ENCODE assay signal across 21 cellular contexts in the genomic region with DNA sequence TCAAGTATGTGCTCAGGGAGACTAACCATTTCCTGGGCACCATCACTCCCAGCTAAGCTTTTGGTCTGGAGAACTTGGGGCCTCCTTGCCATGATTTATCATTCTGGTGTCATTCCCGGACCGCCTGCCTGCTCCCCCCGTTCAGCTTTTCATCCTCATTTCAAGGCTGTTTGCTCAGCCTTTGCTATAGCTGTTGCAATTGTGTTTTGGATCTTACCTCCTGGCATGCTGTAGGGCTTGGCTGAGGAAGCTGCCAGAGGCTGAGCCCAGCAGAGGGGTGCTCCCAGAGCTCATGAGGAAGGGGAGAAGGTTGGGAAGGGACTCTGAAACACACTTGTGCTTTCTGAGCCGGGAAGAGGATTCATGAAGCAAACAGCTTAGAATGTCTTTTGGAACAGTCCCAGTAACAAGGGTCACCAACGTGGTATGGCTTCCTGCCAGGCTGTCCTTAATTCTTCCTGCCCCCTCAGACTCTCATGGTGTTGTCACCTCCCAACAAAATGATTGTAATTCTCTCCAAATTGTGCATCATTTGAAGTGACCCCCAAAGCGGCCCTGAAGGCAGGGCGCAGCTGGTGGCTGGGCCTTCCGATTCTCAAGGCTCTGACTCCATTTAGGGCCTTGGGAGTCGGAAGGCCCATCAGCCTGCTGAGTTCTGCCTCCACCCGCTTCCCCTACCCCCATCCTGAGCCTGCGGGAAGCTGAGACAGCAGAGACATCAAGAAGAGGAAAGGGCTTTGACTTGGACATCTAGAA.
DNase-seq lines count a peak whose midpoint lies in the region; ATAC-seq and TF ChIP-seq lines count a peak whose summit lies in the region.
"Had no signal": no experiment of that assay in that cellular context is flagged by ENCODE, and none has a peak within 500 bp of the region (broad histone marks: within the 10 kb centered on the region; RNA-seq: fewer than 3 reads in every experiment).

No MANE protein-coding gene starts in this region.

- CTCF ChIA-PET in mammary epithelial cell (lab: Charles Lee; ENCODE audit: low non-redundant PET) = no interaction called here

- BruUV-seq in mammary epithelial cell (replicated peaks; lab: Mats Ljungman, UMichigan) = no TSS peak

- H3K27me3 Mint-ChIP-seq in activated T-helper 1 cell treated with anti-CD3 and anti-CD28 coated beads, Interleukin-12 subunit alpha, Interleukin-12 subunit beta, Interleukin-2, Interleukin-4 antibody, amounts not matched to agents 30 ng/mL and 10 ng/mL and 1 ng/mL, durations not matched to agents 14 hours and 24 hours and 36 hours (ENCODE audit: insufficient read depth) = peaks cover 1% of the 10 kb centered on the region

- H4K20me1 ChIP-seq in mammary epithelial cell (ENCODE audit: insufficient read depth, low read length) = no peaks in the 10 kb centered on the region

- H3K9me3 ChIP-seq in mammary epithelial cell (replicated peaks; ENCODE audit: insufficient read depth, low read length) (no peaks in the 10 kb centered on the region), skeletal muscle satellite cell (replicated peaks; ENCODE audit: low read length) (no peaks in the 10 kb centered on the region)
- H3K9me3 ChIP-seq: esophagus squamous epithelium, SK-N-SH had no signal

- peaks cover 6% of the 10 kb centered on the region for H3K9me3 Mint-ChIP-seq in activated T-helper 1 cell treated with anti-CD3 and anti-CD28 coated beads, Interleukin-12 subunit alpha, Interleukin-12 subunit beta, Interleukin-2, Interleukin-4 antibody, amounts not matched to agents 30 ng/mL and 10 ng/mL and 1 ng/mL, durations not matched to agents 14 hours and 24 hours and 36 hours
- H3K9me3 Mint-ChIP-seq: GM23338 had no signal

- no peaks in the 10 kb centered on the region for H3K79me2 ChIP-seq in mammary epithelial cell (ENCODE audit: insufficient read depth, low read length)

- H3K4me1 ChIP-seq in mammary epithelial cell (ENCODE audit: insufficient read depth, low read length) (peaks cover 44% of the 10 kb centered on the region), skeletal muscle satellite cell (ENCODE audit: control insufficient read depth, insufficient read depth, low read length) (peaks cover 18% of the 10 kb centered on the region)

- no peak overlapping the region for H3K27ac ChIP-seq in mammary epithelial cell (ENCODE audit: insufficient read depth, low read depth, low read length)
- H3K27ac ChIP-seq: esophagus squamous epithelium had no signal

- H3K4me1 Mint-ChIP-seq in activated T-helper 1 cell treated with anti-CD3 and anti-CD28 coated beads, Interleukin-12 subunit alpha, Interleukin-12 subunit beta, Interleukin-2, Interleukin-4 antibody, amounts not matched to agents 30 ng/mL and 10 ng/mL and 1 ng/mL, durations not matched to agents 14 hours and 24 hours and 36 hours (ENCODE audit: low read depth) = peaks cover 15% of the 10 kb centered on the region
- H3K4me1 Mint-ChIP-seq: central memory CD8-positive, alpha-beta T cell; GM23338 had no signal

- DNase-seq in M059J (ENCODE audit: low read depth) (peak; percentile 41), mammary epithelial cell (no peak), medulla oblongata (ENCODE audit: extremely low spot score) (peak; percentile 28), SK-N-DZ (ENCODE audit: low spot score) (no peak)
- no peak for DNase-seq in activated T-helper 1 cell treated with anti-CD3 and anti-CD28 coated beads, Interleukin-12 subunit alpha, Interleukin-12 subunit beta, Interleukin-2, Interleukin-4 antibody, amounts not matched to agents 30 ng/mL and 10 ng/mL and 1 ng/mL, durations not matched to agents 14 hours and 24 hours and 36 hours (ENCODE audit: low spot score)
- no peak for DNase-seq in stimulated activated CD4-positive, alpha-beta T cell treated with anti-CD3 and anti-CD28 coated beads, Interleukin-4, amount 100 ng/mL, for 1 hour
- DNase-seq: activated CD4-positive, alpha-beta T cell treated with anti-CD3 and anti-CD28 coated beads, Interleukin-2, amount 50 U/mL, for 4 hours; AML-193; CD8-positive, alpha-beta memory T cell; effector CD8-positive, alpha-beta T cell; esophagus squamous epithelium; KG1; NCI-H1930; NCI-H524 treated with DMSO at 0.1 percent for 48 hours; RPMI8226; SK-N-SH had no signal

- no peak for TF ChIP-seq CTCF in mammary epithelial cell (conservative IDR thresholded peaks at IDR 0.05 in 1 of 2, IDR thresholded peaks at IDR 0.05 in 1 of 2; ENCODE audit: extremely low read depth in 1 of 2, insufficient read depth in 1 of 2, low read depth in 1 of 2, low read length in 2 of 2)

- in situ Hi-C loops in mammary epithelial cell (cut with MboI; ENCODE audit: low sequenced_read_pairs in 2 of 2) = no loop called here

- peak overlapping the region; percentile 10 for H2AFZ ChIP-seq in mammary epithelial cell (ENCODE audit: low read depth, low read length)
- H2AFZ ChIP-seq: GM23338 had no signal

- dilution Hi-C loops in mammary epithelial cell (cut with HindIII; ENCODE audit: low sequenced_read_pairs) = loop anchor here (5.0 kb wide), 1 partner anchor 67 kb away; no protein-coding TSS in a partner anchor

- no peak overlapping the region for H3K27ac Mint-ChIP-seq in activated T-helper 1 cell treated with anti-CD3 and anti-CD28 coated beads, Interleukin-12 subunit alpha, Interleukin-12 subunit beta, Interleukin-2, Interleukin-4 antibody, amounts not matched to agents 30 ng/mL and 10 ng/mL and 1 ng/mL, durations not matched to agents 14 hours and 24 hours and 36 hours
- H3K27ac Mint-ChIP-seq: CD8-positive, alpha-beta memory T cell; GM23338; T-helper 2 cell treated with Interferon-gamma antibody and Interleukin-4, amounts not matched to agents 5 μg/mL and 100 μg/mL, for 36 hours had no signal

- no peak overlapping the region for H3K4me3 ChIP-seq in mammary epithelial cell (replicated peaks in 1 of 3; ENCODE audit: insufficient read depth in 1 of 3, low read depth in 2 of 3, low read length in 3 of 3)
- H3K4me3 ChIP-seq in skeletal muscle satellite cell (ENCODE audit: low read length) = no peak overlapping the region
- H3K4me3 ChIP-seq: esophagus squamous epithelium, GM23338 had no signal

- intact Hi-C loops in mammary epithelial cell (cut with micrococcal nuclease) = no loop called here
- intact Hi-C loops in activated T-helper 1 cell treated with anti-CD3 and anti-CD28 coated beads, Interleukin-12 subunit alpha, Interleukin-12 subunit beta, Interleukin-2, Interleukin-4 antibody, amounts not matched to agents 30 ng/mL and 10 ng/mL and 1 ng/mL, durations not matched to agents 14 hours and 24 hours and 36 hours (cut with micrococcal nuclease) = no loop called here

- H3K4me2 ChIP-seq in mammary epithelial cell (ENCODE audit: insufficient read depth, low read depth, low read length) = peak overlapping the region; percentile 34
- peak overlapping the region; percentile 35 for H3K4me2 ChIP-seq in skeletal muscle satellite cell (ENCODE audit: low read length)
- H3K4me2 ChIP-seq: GM23338, SK-N-SH had no signal

- no peak for ATAC-seq in HG02571 (IDR thresholded peaks at IDR 0.05; ENCODE audit: unreplicated experiment)
- ATAC-seq: GM23338 had no signal

- 48% methylated on average over 9 of the region's 11 CpGs for WGBS in mammary epithelial cell (ENCODE audit: low coverage, missing lambda C conversion rate)

- H3K9ac ChIP-seq in mammary epithelial cell (ENCODE audit: insufficient read depth, low read length) = no peak overlapping the region
- H3K9ac ChIP-seq in skeletal muscle satellite cell (ENCODE audit: low read depth, low read length) = no peak overlapping the region
- H3K9ac ChIP-seq: SK-N-SH had no signal

- H3K36me3 ChIP-seq in mammary epithelial cell (ENCODE audit: insufficient read depth, low read length) = no peaks in the 10 kb centered on the region
- no peaks in the 10 kb centered on the region for H3K36me3 ChIP-seq in skeletal muscle satellite cell (ENCODE audit: insufficient read depth, low read length)
- H3K36me3 ChIP-seq: esophagus squamous epithelium had no signal

- no peak overlapping the region for H3K4me3 Mint-ChIP-seq in activated T-helper 1 cell treated with anti-CD3 and anti-CD28 coated beads, Interleukin-12 subunit alpha, Interleukin-12 subunit beta, Interleukin-2, Interleukin-4 antibody, amounts not matched to agents 30 ng/mL and 10 ng/mL and 1 ng/mL, durations not matched to agents 14 hours and 24 hours and 36 hours
- H3K4me3 Mint-ChIP-seq: central memory CD8-positive, alpha-beta T cell; GM23338; T-helper 2 cell treated with Interferon-gamma antibody and Interleukin-4, amounts not matched to agents 5 μg/mL and 100 μg/mL, for 36 hours had no signal

- H3K27me3 ChIP-seq in mammary epithelial cell (ENCODE audit: insufficient read depth, low read length) (no peaks in the 10 kb centered on the region), skeletal muscle satellite cell (ENCODE audit: control insufficient read depth, insufficient read depth, low read length) (no peaks in the 10 kb centered on the region)
- H3K27me3 ChIP-seq: esophagus squamous epithelium had no signal

- no peaks in the 10 kb centered on the region for H3K36me3 Mint-ChIP-seq in activated T-helper 1 cell treated with anti-CD3 and anti-CD28 coated beads, Interleukin-12 subunit alpha, Interleukin-12 subunit beta, Interleukin-2, Interleukin-4 antibody, amounts not matched to agents 30 ng/mL and 10 ng/mL and 1 ng/mL, durations not matched to agents 14 hours and 24 hours and 36 hours (ENCODE audit: low read depth)

Comparison
In these comparisons a context has a peak if more than half of its experiments do, and no peak if none do; other contexts are left out.
1. DNase-seq: peak in M059J (single experiment) and medulla oblongata (single experiment); none in mammary epithelial cell (single experiment), SK-N-DZ (single experiment), activated T-helper 1 cell treated with anti-CD3 and anti-CD28 coated beads, Interleukin-12 subunit alpha, Interleukin-12 subunit beta, Interleukin-2, Interleukin-4 antibody, amounts not matched to agents 30 ng/mL and 10 ng/mL and 1 ng/mL, durations not matched to agents 14 hours and 24 hours and 36 hours (single experiment) and stimulated activated CD4-positive, alpha-beta T cell treated with anti-CD3 and anti-CD28 coated beads, Interleukin-4, amount 100 ng/mL, for 1 hour (single experiment).